Comparison of ENCODE assay signal across 8 cellular contexts in genomic region chr1:216750031-216750627, GRCh38. TPM values are rescaled to one million over a fixed set of nuclear protein-coding genes. Genes with fewer than 3 reads are reported as not detected.
DNase-seq lines count a peak whose midpoint lies in the region; ATAC-seq and TF ChIP-seq lines count a peak whose summit lies in the region.

No MANE protein-coding gene starts in this region.

- H3K9me3 Mint-ChIP-seq in nephron = no peaks in the 10 kb centered on the region

- no peaks in the 10 kb centered on the region for H3K9me3 ChIP-seq in Panc1 (ENCODE audit: control insufficient read depth, insufficient read depth, low read depth, low read length)
- no peaks in the 10 kb centered on the region for H3K9me3 ChIP-seq in T-helper 17 cell (ENCODE audit: control insufficient read depth, low read length, poor library complexity, severe bottlenecking)

- CTCF ChIA-PET in Panc1 (lab: Charles Lee) = no interaction called here

- peak; percentile 60 for ATAC-seq in GM18907 (IDR thresholded peaks at IDR 0.05; ENCODE audit: unreplicated experiment)
- no peak for ATAC-seq in Panc1
- no peak for ATAC-seq in HG03045 (IDR thresholded peaks at IDR 0.05; ENCODE audit: unreplicated experiment)
- ATAC-seq in T-helper 17 cell = no peak

- peak; percentile 78 for TF ChIP-seq CTCF in Panc1 (IDR thresholded peaks at IDR 0.05)
- peak; percentile 91 for TF ChIP-seq CTCF in epithelial cell of esophagus (IDR thresholded peaks at IDR 0.05; ENCODE audit: insufficient read depth, low read depth, low read length, missing control alignments)
- peak; percentile 71 to 81 (median 79) for TF ChIP-seq CTCF in nephron (IDR thresholded peaks at IDR 0.05; ENCODE audit: unreplicated experiment in 3 of 3)

- H3K4me1 Mint-ChIP-seq in nephron = peaks cover 30% of the 10 kb centered on the region
- H3K4me1 Mint-ChIP-seq in T-helper 17 cell = no peaks in the 10 kb centered on the region

- H3K4me3 Mint-ChIP-seq in nephron = no peak overlapping the region
- no peak overlapping the region for H3K4me3 Mint-ChIP-seq in T-helper 17 cell

- H3K27me3 Mint-ChIP-seq in nephron (ENCODE audit: low read depth) (peaks cover 8% of the 10 kb centered on the region), T-helper 17 cell (no peaks in the 10 kb centered on the region)

- H3K4me3 ChIP-seq in Panc1 (ENCODE audit: low read depth in 2 of 2, low read length in 2 of 2) = no peak overlapping the region
- no peak overlapping the region for H3K4me3 ChIP-seq in epithelial cell of esophagus (ENCODE audit: low read length)

- DNase-seq in A172 (ENCODE audit: low spot score) (peak; percentile 68), LoVo (ENCODE audit: low spot score) (peak; percentile 39), Panc1 (ENCODE audit: low read depth, low spot score) (peak; percentile 17), epithelial cell of esophagus (ENCODE audit: low read depth) (peak; percentile 69), T-helper 17 cell (no peak)

- POLR2A ChIA-PET in Panc1 (lab: Charles Lee) = no interaction called here

- no peaks in the 10 kb centered on the region for H3K36me3 Mint-ChIP-seq in nephron (ENCODE audit: low read depth)
- H3K36me3 Mint-ChIP-seq in T-helper 17 cell (ENCODE audit: low read depth) = no peaks in the 10 kb centered on the region

- no peaks in the 10 kb centered on the region; the same call in 1 of the 2 replicates for H3K27me3 ChIP-seq in Panc1 (ENCODE audit: control insufficient read depth, insufficient read depth, low read length)

- no peaks in the 10 kb centered on the region for H3K36me3 ChIP-seq in Panc1 (ENCODE audit: control insufficient read depth, insufficient read depth, low read length)

- in situ Hi-C loops in Panc1 (cut with HindIII; ENCODE audit: low pct_unique_long_range_greater_than_20kb, low sequenced_read_pairs) = no loop called here

- intact Hi-C loops in Panc1 (cut with micrococcal nuclease; ENCODE audit: unreplicated experiment) = loop anchor here (10.0 kb wide), 1 partner anchor 995 kb away; no protein-coding TSS in a partner anchor

- H3K27ac Mint-ChIP-seq in nephron (no peak overlapping the region), T-helper 17 cell (no peak overlapping the region)

- no TSS peak for BruUV-seq in Panc1 (replicated peaks; lab: Mats Ljungman, UMichigan)

- H3K27ac ChIP-seq in Panc1 (ENCODE audit: low read length) = no peak overlapping the region

- no peaks in the 10 kb centered on the region for H3K4me1 ChIP-seq in Panc1 (ENCODE audit: control insufficient read depth, insufficient read depth, low read length)

RNA-seq across cellular contexts. Expression of gene ESRRG, which starts 26.9 kb away (rescaled TPM):
- 0.02 and 0.05 TPM in 2 replicates for total RNA-seq in A172 (2014; rRNA removed; shearing (Covaris generic))
- not detected for total RNA-seq in Panc1 (2021; ENCODE audit: unreplicated experiment)
- polyA plus RNA-seq in Panc1 (2012; ENCODE audit: insufficient read length) = not detected
- not detected for total RNA-seq in T-helper 17 cell

Comparison
In these comparisons a context has a peak if more than half of its experiments do, and no peak if none do; other contexts are left out.
1. DNase-seq: peak in A172 (single experiment), LoVo (single experiment), Panc1 (single experiment) and epithelial cell of esophagus (single experiment); none in T-helper 17 cell (0 of 3).
2. Peak in every context shown above with its lines, with median percentiles within 50 percentile points of each other: CTCF ChIP-seq.